26 cellular contexts compared by ENCODE assay signal in the genomic region with DNA sequence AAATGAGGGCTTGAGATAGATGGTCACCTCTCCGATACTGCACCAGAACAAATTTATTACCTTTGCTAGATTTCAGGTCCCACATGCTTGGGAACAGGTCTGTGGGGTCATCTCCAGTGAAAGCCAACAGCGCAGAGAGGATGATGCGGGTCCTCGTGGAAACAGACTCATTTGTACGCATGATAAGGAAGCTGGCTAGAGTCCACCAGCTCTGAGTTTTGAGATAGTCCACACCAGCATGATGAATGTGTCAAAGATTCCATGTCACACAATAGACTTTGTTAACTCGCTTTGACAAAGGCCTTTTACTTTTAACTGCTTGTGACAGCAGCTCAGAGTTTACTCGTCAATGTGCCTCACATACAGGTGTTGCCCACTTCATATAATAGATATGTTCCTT.
DNase-seq lines count a peak whose midpoint lies in the region; ATAC-seq, FAIRE-seq and TF ChIP-seq lines count a peak whose summit lies in the region.
"Had no signal": no experiment of that assay in that cellular context is flagged by ENCODE, and none has a peak within 500 bp of the region (broad histone marks: within the 10 kb centered on the region; RNA-seq: fewer than 3 reads in every experiment).

No MANE protein-coding gene starts in this region.

- no peak for TF ChIP-seq CTCF in K562 (IDR thresholded peaks at IDR 0.05 in 2 of 3, conservative IDR thresholded peaks at IDR 0.05 in 1 of 3; ENCODE audit: insufficient read depth in 2 of 3, low read depth in 1 of 3, low read length in 3 of 3)
- TF ChIP-seq CTCF in fibroblast of villous mesenchyme (IDR thresholded peaks at IDR 0.05; ENCODE audit: insufficient read depth, low read depth, low read length), result no peak
- no peak for TF ChIP-seq CTCF in osteocyte (IDR thresholded peaks at IDR 0.05)

- no peaks in the 10 kb centered on the region for H3K9me1 ChIP-seq in K562 (ENCODE audit: control insufficient read depth, insufficient read depth, low read length)

- intact Hi-C loops in K562 (cut with micrococcal nuclease), result no loop called here

- H3K27ac Mint-ChIP-seq in osteocyte (ENCODE audit: unreplicated experiment), result no peak overlapping the region
- H3K27ac Mint-ChIP-seq: CD4-positive, alpha-beta T cell; dendritic cell treated with granulocyte-macrophage colony-stimulating factor and Interleukin-4, amounts not matched to agents 40 ng/mL and 50 ng/mL, for 4 days; mesothelial cell of epicardium; nephron; T-helper 2 cell treated with Interferon-gamma antibody and Interleukin-4, amounts not matched to agents 5 μg/mL and 100 μg/mL, for 36 hours; WTC11 had no signal

- H3K79me2 ChIP-seq in ACC112 (ENCODE audit: control insufficient read depth, insufficient read depth, low read length, unreplicated experiment), result no peaks in the 10 kb centered on the region
- no peaks in the 10 kb centered on the region for H3K79me2 ChIP-seq in K562 (ENCODE audit: control insufficient read depth, insufficient read depth, low read length)

- WGBS in K562 (ENCODE audit: insufficient coverage, low coverage, missing lambda C conversion rate), result 0% methylated on average over 7 of the region's 7 CpGs

- H3K36me3 Mint-ChIP-seq in osteocyte (ENCODE audit: unreplicated experiment), result no peaks in the 10 kb centered on the region
- H3K36me3 Mint-ChIP-seq: mesothelial cell of epicardium, WTC11 had no signal

- no peaks in the 10 kb centered on the region for H3K36me3 ChIP-seq in ACC112 (ENCODE audit: insufficient read depth, low read length)
- H3K36me3 ChIP-seq in K562 (ENCODE audit: control insufficient read depth, insufficient read depth, low read length), result no peaks in the 10 kb centered on the region
- H3K36me3 ChIP-seq: heart left ventricle, transverse colon had no signal

- peaks cover 20% of the 10 kb centered on the region for H3K27me3 Mint-ChIP-seq in osteocyte (ENCODE audit: unreplicated experiment)

- H3K9ac ChIP-seq in K562 (ENCODE audit: insufficient read depth in 1 of 2, low read depth in 2 of 2, low read length in 2 of 2), result no peak overlapping the region

- no peak for TF ChIP-seq POLR2A in K562 (conservative IDR thresholded peaks at IDR 0.05)

- no TSS peak for BruUV-seq in K562 (replicated peaks; lab: Mats Ljungman, UMichigan)

- TF ChIP-seq RAD21 in K562 (CRISPR knock-in tag; conservative IDR thresholded peaks at IDR 0.05 in 1 of 2, IDR thresholded peaks at IDR 0.05 in 1 of 2), result 0 out of 4 replicates have a peak, but pooled peaks of 1 of the 2 experiments have one; percentile 17

- no peaks in the 10 kb centered on the region for H3K9me3 ChIP-seq in K562 (replicated peaks; ENCODE audit: control insufficient read depth, insufficient read depth, low read depth, low read length)
- H3K9me3 ChIP-seq: heart left ventricle, transverse colon had no signal

- POLR2A ChIA-PET in K562 (lab: Yijun Ruan, JAX), result interaction anchor here (0.5 to 1.0 kb wide), 4 partner anchors 38 to 594 kb away, joined by 3 to 6 read pairs (median 3); no protein-coding TSS in a partner anchor

- no peak overlapping the region for H2AFZ ChIP-seq in ACC112 (ENCODE audit: low read length, unreplicated experiment)
- H2AFZ ChIP-seq in K562 (ENCODE audit: low read depth, low read length), result no peak overlapping the region

- CTCF ChIA-PET in K562 (lab: Yijun Ruan, JAX; ENCODE audit: low intra/inter-chr PET ratio), result no interaction called here

- H3K4me3 ChIP-seq in ACC112 (ENCODE audit: low read depth, low read length) (no peak overlapping the region), K562 (no peak overlapping the region), fibroblast of villous mesenchyme (ENCODE audit: low read depth, low read length) (no peak overlapping the region)
- H3K4me3 ChIP-seq: heart left ventricle, transverse colon had no signal

- TF ChIP-seq EP300 in K562 (IDR thresholded peaks at IDR 0.05; ENCODE audit: low read length), result peak; percentile 75

- peak overlapping the region; percentile 33; the same call in 1 of the 2 replicates for H3K4me2 ChIP-seq in K562 (ENCODE audit: insufficient read depth, low read length)

- peak; percentile 66 for ATAC-seq in K562
- ATAC-seq in GM18867 (IDR thresholded peaks at IDR 0.05; ENCODE audit: unreplicated experiment), result no peak
- ATAC-seq: heart left ventricle, Right ventricle myocardium inferior, WTC11 had no signal

- H3K4me1 ChIP-seq in ACC112 (ENCODE audit: control insufficient read depth, insufficient read depth, low read length, unreplicated experiment), result peaks cover 54% of the 10 kb centered on the region
- peaks cover 7 to 25% of the 10 kb centered on the region in 2 experiments; a peak in 3 of 5 replicates for H3K4me1 ChIP-seq in K562 (replicated peaks in 1 of 2; ENCODE audit: control insufficient read depth in 2 of 2, insufficient read depth in 2 of 2, low read length in 2 of 2)
- H3K4me1 ChIP-seq: transverse colon had no signal

- in situ Hi-C loops in K562 (cut with MboI), result no loop called here

- no peaks in the 10 kb centered on the region for H3K9me3 Mint-ChIP-seq in osteocyte (ENCODE audit: unreplicated experiment)
- H3K9me3 Mint-ChIP-seq: CD4-positive, alpha-beta T cell; dendritic cell treated with granulocyte-macrophage colony-stimulating factor and Interleukin-4, amounts not matched to agents 40 ng/mL and 50 ng/mL, for 4 days; mesothelial cell of epicardium; nephron; T-helper 2 cell treated with Interferon-gamma antibody and Interleukin-4, amounts not matched to agents 5 μg/mL and 100 μg/mL, for 36 hours; WTC11 had no signal

- H3K4me3 Mint-ChIP-seq in osteocyte (ENCODE audit: unreplicated experiment), result no peak overlapping the region
- H3K4me3 Mint-ChIP-seq: CD4-positive, alpha-beta T cell; dendritic cell treated with granulocyte-macrophage colony-stimulating factor and Interleukin-4, amounts not matched to agents 40 ng/mL and 50 ng/mL, for 4 days; mesothelial cell of epicardium; nephron; T-helper 2 cell treated with Interferon-gamma antibody and Interleukin-4, amounts not matched to agents 5 μg/mL and 100 μg/mL, for 36 hours; WTC11 had no signal

- DNase-seq in HUDEP-2 (lab: John Stamatoyannopoulos, UW; ENCODE audit: unreplicated experiment in 76 of 76) (peak in 73 of 76 experiments; percentile 41 to 93 (median 82)), K562 (ENCODE audit: extremely low read depth in 1 of 4, low spot score in 3 of 4) (peak; percentile 14 to 86 (median 35)), fibroblast of villous mesenchyme (ENCODE audit: low read depth) (peak; percentile 48), osteocyte (ENCODE audit: extremely low spot score, unreplicated experiment) (no peak), DMS 273 (lab: John Stamatoyannopoulos, UW; ENCODE audit: unreplicated experiment) (no peak)
- DNase-seq in stimulated activated CD4-positive, alpha-beta T cell treated with anti-CD3 and anti-CD28 coated beads, Interleukin-2, amount 100 ng/mL, for 48 hours, result no peak
- DNase-seq: activated CD4-positive, alpha-beta T cell treated with anti-CD3 and anti-CD28 coated beads, Interleukin-2, amount 50 U/mL, for 4 hours; activated naive CD4-positive, alpha-beta T cell; CD4-positive, alpha-beta T cell; foreskin fibroblast; GDM1; heart left ventricle; NCI-H1105 treated with DMSO at 0.1 percent for 48 hours; NCI-H2029; NCI-H82; posterior cingulate gyrus; stimulated activated CD8-positive, alpha-beta memory T cell treated with anti-CD3 and anti-CD28 coated beads, Interleukin-4, amount 100 ng/mL, for 48 hours; transverse colon had no signal

- H3K27ac ChIP-seq in ACC112 (ENCODE audit: low read depth, low read length) (peak overlapping the region; percentile 74), K562 (ENCODE audit: extremely low read depth, low read depth, low read length) (no peak overlapping the region; the same call in 2 of the 3 replicates)
- H3K27ac ChIP-seq: heart left ventricle, transverse colon had no signal

- peaks cover 7% of the 10 kb centered on the region for H3K4me1 Mint-ChIP-seq in osteocyte (ENCODE audit: unreplicated experiment)
- H3K4me1 Mint-ChIP-seq: nephron had no signal

- peak; percentile 95 for FAIRE-seq in K562 (lab: Jason Lieb, UNC)

- H3K27me3 ChIP-seq in ACC112 (ENCODE audit: insufficient read depth, low read length) (no peaks in the 10 kb centered on the region), K562 (ENCODE audit: control insufficient read depth in 2 of 2, insufficient read depth in 2 of 2, low read length in 2 of 2) (peaks cover 4 to 10% of the 10 kb centered on the region in 2 experiments; a peak in 3 of 5 replicates)

- no peaks in the 10 kb centered on the region for H4K20me1 ChIP-seq in K562 (replicated peaks; ENCODE audit: control insufficient read depth, insufficient read depth, low read length)

TF ChIP-seq in K562, 482 proteins besides CTCF, POLR2A, EP300 and RAD21 (continues in another document):
- TF ChIP-seq RCOR1 (IDR thresholded peaks at IDR 0.05; ENCODE audit: borderline replicate concordance in 1 of 2, low read depth in 2 of 2, low read length in 2 of 2) (peak in 1 of 2 experiments; percentile 72; a peak in 1 of 4 replicates), SPI1 (IDR thresholded peaks at IDR 0.05; ENCODE audit: borderline replicate concordance, low read depth, low read length) (no peak), CBX3 (IDR thresholded peaks at IDR 0.05; ENCODE audit: borderline replicate concordance in 1 of 2, low read length in 2 of 2) (no peak), GABPB2 (CRISPR knock-in tag; conservative IDR thresholded peaks at IDR 0.05) (no peak), STAT5A (IDR thresholded peaks at IDR 0.05; ENCODE audit: borderline replicate concordance, low read length) (peak; percentile 63), ZNF398 (CRISPR knock-in tag; IDR thresholded peaks at IDR 0.05) (no peak), NFIC (IDR thresholded peaks at IDR 0.05) (peak; percentile 95), RBM39 (optimal IDR thresholded peaks at IDR 0.05; ENCODE audit: low read depth, low read length) (no peak), ZBTB8A (IDR thresholded peaks at IDR 0.05; ENCODE audit: partially characterized antibody) (no peak)

Comparison
In these comparisons a context has a peak if more than half of its experiments do, and no peak if none do; other contexts are left out.
1. DNase-seq: peak in HUDEP-2 (73 of 76), K562 (4 of 4) and fibroblast of villous mesenchyme (single experiment); none in stimulated activated CD4-positive, alpha-beta T cell treated with anti-CD3 and anti-CD28 coated beads, Interleukin-2, amount 100 ng/mL, for 48 hours (0 of 2), osteocyte (single experiment) and DMS 273 (single experiment).